8 cellular contexts compared by ENCODE assay signal in the genomic region with DNA sequence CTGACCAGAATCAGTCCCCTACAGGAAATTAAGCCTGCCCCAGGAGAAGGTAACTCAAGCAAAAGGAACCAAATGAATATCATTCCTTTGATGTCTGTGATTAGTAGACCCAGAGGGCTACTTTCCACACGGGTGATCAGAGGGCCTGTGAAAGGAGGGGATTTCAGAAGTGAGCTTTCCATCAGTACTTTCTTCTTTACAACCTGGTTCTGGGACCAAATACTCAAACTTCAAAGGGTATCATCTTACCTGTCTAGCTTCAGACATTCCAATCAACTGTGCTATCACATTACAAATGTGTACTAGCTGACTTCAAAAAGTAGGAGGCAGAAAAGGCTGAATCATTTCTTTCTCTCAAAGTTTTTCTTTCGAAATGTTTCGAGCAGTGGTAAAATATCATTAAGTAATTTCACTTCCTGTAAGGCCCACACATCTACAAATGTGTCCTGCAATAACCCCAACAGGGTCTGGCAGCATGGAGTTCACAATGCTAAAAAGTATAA. TPM values are rescaled to one million over a fixed set of nuclear protein-coding genes. Genes with fewer than 3 reads are reported as not detected.
DNase-seq lines count a peak whose midpoint lies in the region; ATAC-seq and TF ChIP-seq lines count a peak whose summit lies in the region.

No MANE protein-coding gene starts in this region.

- WGBS in testis, 2 donors, result 28 to 35% methylated on average over 3 of the region's 3 CpGs

- TF ChIP-seq CTCF in right atrium auricular region (IDR thresholded peaks at IDR 0.05) (no peak), testis (IDR thresholded peaks at IDR 0.05) (no peak)

- DNase-seq in Right ventricle myocardium inferior (ENCODE audit: missing footprints), result no peak
- no peak for DNase-seq in right atrium auricular region (ENCODE audit: low spot score)
- peak; percentile 51 for DNase-seq in SKM-1 treated with dmso at 0.1 percent for 144 hours (lab: John Stamatoyannopoulos, UW; ENCODE audit: unreplicated experiment)
- peak; percentile 1 for DNase-seq in iPS-NIHi11 (ENCODE audit: low spot score)
- no peak for DNase-seq in testis
- no peak for DNase-seq in T-helper 9 cell
- no peak for DNase-seq in islet precursor cell

- H3K36me3 ChIP-seq in right atrium auricular region, result no peaks in the 10 kb centered on the region
- no peaks in the 10 kb centered on the region for H3K36me3 ChIP-seq in testis (ENCODE audit: low read depth, missing control alignments)

- H3K27me3 ChIP-seq in right atrium auricular region (peaks cover 0 to 3% of the 10 kb centered on the region in 2 donors), testis (no peaks in the 10 kb centered on the region)

- ATAC-seq in Right ventricle myocardium inferior (peak; percentile 39), HG03064 (IDR thresholded peaks at IDR 0.05; ENCODE audit: low read depth, unreplicated experiment) (peak; percentile 60)

- intact Hi-C loops in Right ventricle myocardium inferior (cut with DNase I), result no loop called here
- intact Hi-C loops in testis (cut with DNase I; ENCODE audit: low total_unique reads), result no loop called here

- H3K4me1 ChIP-seq in right atrium auricular region (no peaks in the 10 kb centered on the region), testis (no peaks in the 10 kb centered on the region)

- H3K9me3 ChIP-seq in right atrium auricular region (no peaks in the 10 kb centered on the region), testis (no peaks in the 10 kb centered on the region)

- H3K4me3 ChIP-seq in right atrium auricular region (no peak overlapping the region), testis (no peak overlapping the region)

- H3K27ac ChIP-seq in right atrium auricular region (peak overlapping the region in 1 of 2 donors; percentile 26), testis (no peak overlapping the region)

- TF ChIP-seq POLR2A in testis (IDR thresholded peaks at IDR 0.05), result no peak

RNA-seq across cellular contexts. Expression of gene ACSL4, which starts 23.9 kb away (rescaled TPM):
- total RNA-seq in Right ventricle myocardium inferior (30.6 TPM), right atrium auricular region (10 to 100 TPM; 40.5 to 45.5 TPM), testis (100 to 1,000 TPM; 108 to 136 TPM)
- polyA plus RNA-seq in testis (ENCODE audit: insufficient read depth, low read depth, low replicate concordance), result 40.4 TPM

Comparison
In these comparisons a context has a peak if more than half of its experiments do, and no peak if none do; other contexts are left out.
1. DNase-seq: peak in SKM-1 treated with dmso at 0.1 percent for 144 hours (single experiment) and iPS-NIHi11 (single experiment); none in Right ventricle myocardium inferior (single experiment), right atrium auricular region (single experiment), testis (single experiment), T-helper 9 cell (single experiment) and islet precursor cell (single experiment).